ENCODE assay signal across 5 cellular contexts in genomic region chr9:65207273-65207672, GRCh38.
A peak's percentile ranks its signal among the peaks of the same experiment; 100 is the strongest.
DNase-seq lines count a peak whose midpoint lies in the region; ATAC-seq and TF ChIP-seq lines count a peak whose summit lies in the region.
"Not testable (repeated sequence)": the region's sequence is repeated elsewhere in the genome, so short reads cannot be mapped to it uniquely, and the experiment has no call there.

No MANE protein-coding gene starts in this region.

- H3K4me1 Mint-ChIP-seq in activated CD4-positive, alpha-beta T cell treated with anti-CD3 and anti-CD28 coated beads for 36 hours; activated T-helper 1 cell treated with anti-CD3 and anti-CD28 coated beads, Interleukin-12 subunit alpha, Interleukin-12 subunit beta, Interleukin-2, Interleukin-4 antibody, amounts not matched to agents 30 ng/mL and 10 ng/mL and 1 ng/mL, durations not matched to agents 14 hours and 24 hours and 36 hours (ENCODE audit: low read depth); activated naive CD8-positive, alpha-beta T cell treated with anti-CD3 and anti-CD28 coated beads, Interleukin-2, amount 50 U/mL, for 24 hours; chondrocyte (ENCODE audit: low read depth); stimulated activated naive CD8-positive, alpha-beta T cell treated with anti-CD3 and anti-CD28 coated beads, Interleukin-15, Interleukin-2, amounts not matched to agents 100 ng/mL and 50 ng/mL, for 24 hours (ENCODE audit: low read depth): not testable (repeated sequence)

- not testable (repeated sequence) for TF ChIP-seq CTCF in chondrocyte (IDR thresholded peaks at IDR 0.05)

- CTCF ChIA-PET in activated CD4-positive, alpha-beta T cell treated with anti-CD3 and anti-CD28 coated beads for 36 hours (lab: Charles Lee), result not testable (repeated sequence)

- not testable (repeated sequence) for H3K4me3 Mint-ChIP-seq in activated CD4-positive, alpha-beta T cell treated with anti-CD3 and anti-CD28 coated beads for 36 hours; activated T-helper 1 cell treated with anti-CD3 and anti-CD28 coated beads, Interleukin-12 subunit alpha, Interleukin-12 subunit beta, Interleukin-2, Interleukin-4 antibody, amounts not matched to agents 30 ng/mL and 10 ng/mL and 1 ng/mL, durations not matched to agents 14 hours and 24 hours and 36 hours; activated naive CD8-positive, alpha-beta T cell treated with anti-CD3 and anti-CD28 coated beads, Interleukin-2, amount 50 U/mL, for 24 hours; chondrocyte (ENCODE audit: unreplicated experiment); stimulated activated naive CD8-positive, alpha-beta T cell treated with anti-CD3 and anti-CD28 coated beads, Interleukin-15, Interleukin-2, amounts not matched to agents 100 ng/mL and 50 ng/mL, for 24 hours

- DNase-seq in activated CD4-positive, alpha-beta T cell treated with anti-CD3 and anti-CD28 coated beads for 36 hours; activated T-helper 1 cell treated with anti-CD3 and anti-CD28 coated beads, Interleukin-12 subunit alpha, Interleukin-12 subunit beta, Interleukin-2, Interleukin-4 antibody, amounts not matched to agents 30 ng/mL and 10 ng/mL and 1 ng/mL, durations not matched to agents 14 hours and 24 hours and 36 hours (ENCODE audit: low spot score); activated naive CD8-positive, alpha-beta T cell treated with anti-CD3 and anti-CD28 coated beads, Interleukin-2, amount 50 U/mL, for 24 hours; chondrocyte (ENCODE audit: low spot score): not testable (repeated sequence)

- H3K27me3 Mint-ChIP-seq in activated CD4-positive, alpha-beta T cell treated with anti-CD3 and anti-CD28 coated beads for 36 hours; activated T-helper 1 cell treated with anti-CD3 and anti-CD28 coated beads, Interleukin-12 subunit alpha, Interleukin-12 subunit beta, Interleukin-2, Interleukin-4 antibody, amounts not matched to agents 30 ng/mL and 10 ng/mL and 1 ng/mL, durations not matched to agents 14 hours and 24 hours and 36 hours (ENCODE audit: insufficient read depth); chondrocyte (ENCODE audit: low read depth); stimulated activated naive CD8-positive, alpha-beta T cell treated with anti-CD3 and anti-CD28 coated beads, Interleukin-15, Interleukin-2, amounts not matched to agents 100 ng/mL and 50 ng/mL, for 24 hours: not testable (repeated sequence)
- peaks cover 11% of the 10 kb centered on the region for H3K27me3 Mint-ChIP-seq in activated naive CD8-positive, alpha-beta T cell treated with anti-CD3 and anti-CD28 coated beads, Interleukin-2, amount 50 U/mL, for 24 hours

- H3K27ac Mint-ChIP-seq in activated CD4-positive, alpha-beta T cell treated with anti-CD3 and anti-CD28 coated beads for 36 hours, result peak overlapping the region; percentile 44
- H3K27ac Mint-ChIP-seq in activated T-helper 1 cell treated with anti-CD3 and anti-CD28 coated beads, Interleukin-12 subunit alpha, Interleukin-12 subunit beta, Interleukin-2, Interleukin-4 antibody, amounts not matched to agents 30 ng/mL and 10 ng/mL and 1 ng/mL, durations not matched to agents 14 hours and 24 hours and 36 hours, result peak overlapping the region; percentile 31
- peak overlapping the region; percentile 64 for H3K27ac Mint-ChIP-seq in activated naive CD8-positive, alpha-beta T cell treated with anti-CD3 and anti-CD28 coated beads, Interleukin-2, amount 50 U/mL, for 24 hours
- peak overlapping the region; percentile 55 for H3K27ac Mint-ChIP-seq in chondrocyte (ENCODE audit: unreplicated experiment)
- peak overlapping the region; percentile 62 for H3K27ac Mint-ChIP-seq in stimulated activated naive CD8-positive, alpha-beta T cell treated with anti-CD3 and anti-CD28 coated beads, Interleukin-15, Interleukin-2, amounts not matched to agents 100 ng/mL and 50 ng/mL, for 24 hours

- intact Hi-C loops in activated CD4-positive, alpha-beta T cell treated with anti-CD3 and anti-CD28 coated beads for 36 hours (cut with DNase I, micrococcal nuclease); activated T-helper 1 cell treated with anti-CD3 and anti-CD28 coated beads, Interleukin-12 subunit alpha, Interleukin-12 subunit beta, Interleukin-2, Interleukin-4 antibody, amounts not matched to agents 30 ng/mL and 10 ng/mL and 1 ng/mL, durations not matched to agents 14 hours and 24 hours and 36 hours (cut with micrococcal nuclease): not testable (repeated sequence)

- not testable (repeated sequence) for H3K36me3 Mint-ChIP-seq in activated CD4-positive, alpha-beta T cell treated with anti-CD3 and anti-CD28 coated beads for 36 hours (ENCODE audit: low read depth); activated T-helper 1 cell treated with anti-CD3 and anti-CD28 coated beads, Interleukin-12 subunit alpha, Interleukin-12 subunit beta, Interleukin-2, Interleukin-4 antibody, amounts not matched to agents 30 ng/mL and 10 ng/mL and 1 ng/mL, durations not matched to agents 14 hours and 24 hours and 36 hours (ENCODE audit: low read depth); activated naive CD8-positive, alpha-beta T cell treated with anti-CD3 and anti-CD28 coated beads, Interleukin-2, amount 50 U/mL, for 24 hours (ENCODE audit: low read depth); stimulated activated naive CD8-positive, alpha-beta T cell treated with anti-CD3 and anti-CD28 coated beads, Interleukin-15, Interleukin-2, amounts not matched to agents 100 ng/mL and 50 ng/mL, for 24 hours (ENCODE audit: low read depth)
- H3K36me3 Mint-ChIP-seq in chondrocyte (ENCODE audit: low read depth), result peaks cover 11% of the 10 kb centered on the region

- ATAC-seq in activated CD4-positive, alpha-beta T cell treated with anti-CD3 and anti-CD28 coated beads for 36 hours; activated naive CD8-positive, alpha-beta T cell treated with anti-CD3 and anti-CD28 coated beads, Interleukin-2, amount 50 U/mL, for 24 hours: not testable (repeated sequence)

- POLR2A ChIA-PET in activated CD4-positive, alpha-beta T cell treated with anti-CD3 and anti-CD28 coated beads for 36 hours (lab: Charles Lee), result not testable (repeated sequence)

- not testable (repeated sequence) for H3K9me3 Mint-ChIP-seq in activated CD4-positive, alpha-beta T cell treated with anti-CD3 and anti-CD28 coated beads for 36 hours (ENCODE audit: low read depth)
- H3K9me3 Mint-ChIP-seq in activated T-helper 1 cell treated with anti-CD3 and anti-CD28 coated beads, Interleukin-12 subunit alpha, Interleukin-12 subunit beta, Interleukin-2, Interleukin-4 antibody, amounts not matched to agents 30 ng/mL and 10 ng/mL and 1 ng/mL, durations not matched to agents 14 hours and 24 hours and 36 hours, result peaks cover 12% of the 10 kb centered on the region
- peaks cover 21% of the 10 kb centered on the region for H3K9me3 Mint-ChIP-seq in activated naive CD8-positive, alpha-beta T cell treated with anti-CD3 and anti-CD28 coated beads, Interleukin-2, amount 50 U/mL, for 24 hours
- peaks cover 14% of the 10 kb centered on the region for H3K9me3 Mint-ChIP-seq in chondrocyte (ENCODE audit: low read depth)
- H3K9me3 Mint-ChIP-seq in stimulated activated naive CD8-positive, alpha-beta T cell treated with anti-CD3 and anti-CD28 coated beads, Interleukin-15, Interleukin-2, amounts not matched to agents 100 ng/mL and 50 ng/mL, for 24 hours, result peaks cover 11% of the 10 kb centered on the region
